In genomic region chr7:16212610-16213009, GRCh38 we compare ENCODE assay signal across 1 cellular context.
TF ChIP-seq lines count a peak whose summit lies in the region.

No MANE protein-coding gene starts in this region.

TF ChIP-seq in K562, 482 proteins besides CTCF, POLR2A, EP300 and RAD21 (continued from another document):
- TF ChIP-seq MEIS2 (IDR thresholded peaks at IDR 0.05; ENCODE audit: partially characterized antibody) (no peak), ZNF512 (tag; IDR thresholded peaks at IDR 0.05) (no peak), DACH1 (IDR thresholded peaks at IDR 0.05; ENCODE audit: partially characterized antibody) (no peak), ZNF274 (IDR thresholded peaks at IDR 0.05; ENCODE audit: borderline replicate concordance, low read depth, low read length) (no peak), CHD2 (IDR thresholded peaks at IDR 0.05; ENCODE audit: low read depth, low read length) (no peak), RAD51 (IDR thresholded peaks at IDR 0.05; ENCODE audit: borderline replicate concordance, low read depth) (no peak), ZNF76 (CRISPR knock-in tag; IDR thresholded peaks at IDR 0.05; ENCODE audit: borderline replicate concordance) (no peak), SMAD4 (CRISPR knock-in tag; conservative IDR thresholded peaks at IDR 0.05) (no peak), HIVEP1 (CRISPR knock-in tag; IDR thresholded peaks at IDR 0.05) (no peak)
- TF ChIP-seq, protein P1, sequence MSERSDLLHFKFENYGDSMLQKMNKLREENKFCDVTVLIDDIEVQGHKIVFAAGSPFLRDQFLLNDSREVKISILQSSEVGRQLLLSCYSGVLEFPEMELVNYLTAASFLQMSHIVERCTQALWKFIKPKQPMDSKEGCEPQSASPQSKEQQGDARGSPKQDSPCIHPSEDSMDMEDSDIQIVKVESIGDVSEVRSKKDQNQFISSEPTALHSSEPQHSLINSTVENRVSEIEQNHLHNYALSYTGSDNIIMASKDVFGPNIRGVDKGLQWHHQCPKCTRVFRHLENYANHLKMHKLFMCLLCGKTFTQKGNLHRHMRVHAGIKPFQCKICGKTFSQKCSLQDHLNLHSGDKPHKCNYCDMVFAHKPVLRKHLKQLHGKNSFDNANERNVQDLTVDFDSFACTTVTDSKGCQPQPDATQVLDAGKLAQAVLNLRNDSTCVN (CRISPR knock-in tag; IDR thresholded peaks at IDR 0.05): no peak
